ENCODE assay signal across 25 cellular contexts in genomic region chr10:12006671-12007070, GRCh38.
"Had no signal": no experiment of that assay in that cellular context is flagged by ENCODE, and none has a peak within 500 bp of the region (broad histone marks: within the 10 kb centered on the region; RNA-seq: fewer than 3 reads in every experiment).

No MANE protein-coding gene starts in this region.

- H2AFZ ChIP-seq: hepatocyte, neural progenitor cell had no signal

- DNase-seq: activated CD4-positive, alpha-beta T cell treated with anti-CD3 and anti-CD28 coated beads for 48 hours; activated CD4-positive, alpha-beta T cell treated with anti-CD3 and anti-CD28 coated beads, Interleukin-2, amount 50 U/mL, for 48 hours; activated CD8-positive, alpha-beta memory T cell treated with anti-CD3 and anti-CD28 coated beads for 24 hours; activated effector memory CD4-positive, alpha-beta T cell treated with anti-CD3 and anti-CD28 coated beads, Interleukin-2, amount 50 U/mL, for 16 hours; activated naive CD4-positive, alpha-beta T cell treated with anti-CD3 and anti-CD28 coated beads for 36 hours; activated naive CD8-positive, alpha-beta T cell treated with anti-CD3 and anti-CD28 coated beads for 36 hours; brain microvascular endothelial cell; caudate nucleus; cortex of kidney; effector memory CD8-positive, alpha-beta T cell; natural killer cell; occipital lobe; stimulated activated CD4-positive, alpha-beta T cell treated with anti-CD3 and anti-CD28 coated beads, Interleukin-1b, Interleukin-23, amount 100 ng/mL, for 48 hours; stimulated activated CD4-positive, alpha-beta T cell treated with anti-CD3 and anti-CD28 coated beads, Interleukin-4, amount 100 ng/mL, for 4 hours; stimulated activated CD8-positive, alpha-beta memory T cell treated with anti-CD3 and anti-CD28 coated beads, Interleukin-4, amount 100 ng/mL, for 48 hours; stimulated activated naive CD4-positive, alpha-beta T cell; tibial artery had no signal

- H3K9me3 ChIP-seq: suprapubic skin had no signal

- H3K27ac ChIP-seq: ascending aorta, brain microvascular endothelial cell, gastroesophageal sphincter, hepatocyte, neural progenitor cell, right atrium auricular region, suprapubic skin, tibial artery had no signal

- H3K4me1 ChIP-seq: ascending aorta, gastroesophageal sphincter, neural progenitor cell, right atrium auricular region, suprapubic skin, tibial artery had no signal

- H3K4me2 ChIP-seq: hepatocyte, neural progenitor cell, smooth muscle cell had no signal

- H3K9ac ChIP-seq: neural progenitor cell had no signal

- H3K4me3 ChIP-seq: ascending aorta, gastroesophageal sphincter, hepatocyte, neural progenitor cell, right atrium auricular region, smooth muscle cell, suprapubic skin, tibial artery had no signal

- H3K27me3 ChIP-seq: ascending aorta, brain microvascular endothelial cell, gastroesophageal sphincter, hepatocyte, neural progenitor cell, right atrium auricular region, suprapubic skin, tibial artery had no signal

- ATAC-seq: activated CD4-positive, CD25-positive, alpha-beta regulatory T cell treated with anti-CD3 and anti-CD28 coated beads, Interleukin-2, amount 50 U/mL, for 24 hours; effector memory CD8-positive, alpha-beta T cell; gastroesophageal sphincter; natural killer cell had no signal
